9 cellular contexts compared by ENCODE assay signal in genomic region chr22:24834845-24835570, GRCh38. TPM values are rescaled to one million over a fixed set of nuclear protein-coding genes. Genes with fewer than 3 reads are reported as not detected.
A peak's percentile ranks its signal among the peaks of the same experiment; 100 is the strongest.
DNase-seq lines count a peak whose midpoint lies in the region; ATAC-seq and TF ChIP-seq lines count a peak whose summit lies in the region.
"Had no signal": no experiment of that assay in that cellular context is flagged by ENCODE, and none has a peak within 500 bp of the region (broad histone marks: within the 10 kb centered on the region; RNA-seq: fewer than 3 reads in every experiment).

No MANE protein-coding gene starts in this region.

- TF ChIP-seq CTCF in endothelial cell (IDR thresholded peaks at IDR 0.05; ENCODE audit: unreplicated experiment) = no peak

- no peaks in the 10 kb centered on the region for H3K4me1 Mint-ChIP-seq in endothelial cell (ENCODE audit: unreplicated experiment)
- H3K4me1 Mint-ChIP-seq: activated T-helper 17 cell treated with anti-CD3 and anti-CD28 coated beads, Interleukin-2, amount 50 U/mL, for 72 hours had no signal

- no peaks in the 10 kb centered on the region for H3K36me3 Mint-ChIP-seq in endothelial cell (ENCODE audit: low read depth, unreplicated experiment)

- no peak overlapping the region for H3K27ac Mint-ChIP-seq in endothelial cell (ENCODE audit: unreplicated experiment)
- H3K27ac Mint-ChIP-seq: activated T-helper 17 cell treated with anti-CD3 and anti-CD28 coated beads, Interleukin-2, amount 50 U/mL, for 72 hours had no signal

- no peaks in the 10 kb centered on the region for H3K27me3 Mint-ChIP-seq in endothelial cell (ENCODE audit: unreplicated experiment)
- H3K27me3 Mint-ChIP-seq: activated T-helper 17 cell treated with anti-CD3 and anti-CD28 coated beads, Interleukin-2, amount 50 U/mL, for 72 hours had no signal

- DNase-seq in NCI-H2171 treated with DMSO at 0.1 percent for 48 hours (lab: John Stamatoyannopoulos, UW) = peak; percentile 24
- no peak for DNase-seq in NCI-H2171 (lab: John Stamatoyannopoulos, UW)
- DNase-seq in NCI-H524 treated with DMSO at 0.1 percent for 48 hours (lab: John Stamatoyannopoulos, UW) = peak; percentile 16
- DNase-seq in endothelial cell (ENCODE audit: low spot score) = peak; percentile 40
- DNase-seq in renal cortical epithelial cell (ENCODE audit: low read depth) = peak; percentile 5
- no peak for DNase-seq in activated CD8-positive, alpha-beta memory T cell treated with anti-CD3 and anti-CD28 coated beads, Interleukin-2, amount 50 U/mL, for 4 hours
- no peak for DNase-seq in GF-D8 (lab: John Stamatoyannopoulos, UW)

- no peak for ATAC-seq in HG03439 (IDR thresholded peaks at IDR 0.05; ENCODE audit: unreplicated experiment)
- ATAC-seq: activated T-helper 17 cell treated with anti-CD3 and anti-CD28 coated beads, Interleukin-2, amount 50 U/mL, for 72 hours had no signal

- no peaks in the 10 kb centered on the region for H3K9me3 Mint-ChIP-seq in endothelial cell (ENCODE audit: unreplicated experiment)
- H3K9me3 Mint-ChIP-seq: activated T-helper 17 cell treated with anti-CD3 and anti-CD28 coated beads, Interleukin-2, amount 50 U/mL, for 72 hours had no signal

- no peak overlapping the region for H3K4me3 Mint-ChIP-seq in endothelial cell (ENCODE audit: unreplicated experiment)
- H3K4me3 Mint-ChIP-seq: activated T-helper 17 cell treated with anti-CD3 and anti-CD28 coated beads, Interleukin-2, amount 50 U/mL, for 72 hours had no signal

RNA-seq across cellular contexts. Expression of gene SGSM1, which starts 29.0 kb away (rescaled TPM):
- total RNA-seq in endothelial cell (ENCODE audit: unreplicated experiment) (2.4 TPM), renal cortical epithelial cell (not detected in 2 replicates)

Comparison
In these comparisons a context has a peak if more than half of its experiments do, and no peak if none do; other contexts are left out.
1. DNase-seq: peak in NCI-H2171 treated with DMSO at 0.1 percent for 48 hours (single experiment), NCI-H524 treated with DMSO at 0.1 percent for 48 hours (single experiment), endothelial cell (single experiment) and renal cortical epithelial cell (single experiment); none in NCI-H2171 (single experiment), activated CD8-positive, alpha-beta memory T cell treated with anti-CD3 and anti-CD28 coated beads, Interleukin-2, amount 50 U/mL, for 4 hours (single experiment) and GF-D8 (single experiment).